Comparison of ENCODE assay signal across 19 cellular contexts in genomic region chr6:134787261-134787871, GRCh38.
A peak's percentile ranks its signal among the peaks of the same experiment; 100 is the strongest.
DNase-seq lines count a peak whose midpoint lies in the region; ATAC-seq and TF ChIP-seq lines count a peak whose summit lies in the region.
"Had no signal": no experiment of that assay in that cellular context is flagged by ENCODE, and none has a peak within 500 bp of the region (broad histone marks: within the 10 kb centered on the region; RNA-seq: fewer than 3 reads in every experiment).

No MANE protein-coding gene starts in this region.

- no peak overlapping the region for H3K14ac ChIP-seq in trophoblast cell (ENCODE audit: low read length)

- no CpG with 5 or more reads among the region's 6 CpGs for WGBS in trophoblast cell (ENCODE audit: extremely low coverage, insufficient coverage, insufficient read length)

- no peak overlapping the region for H2AFZ ChIP-seq in trophoblast cell (ENCODE audit: insufficient read depth, low read length, poor library complexity)

- no peak overlapping the region for H3K23ac ChIP-seq in trophoblast cell (ENCODE audit: low read length)

- no peak overlapping the region for H2BK12ac ChIP-seq in trophoblast cell (ENCODE audit: low read length)

- no peak overlapping the region for H2AK5ac ChIP-seq in trophoblast cell (ENCODE audit: low read length)

- H2BK5ac ChIP-seq in trophoblast cell (ENCODE audit: low read depth, low read length, poor library complexity), result no peak overlapping the region

- TF ChIP-seq CTCF in fibroblast of pulmonary artery (IDR thresholded peaks at IDR 0.05; ENCODE audit: low read length, missing control alignments), result no peak

- H3K4me2 ChIP-seq in trophoblast cell (ENCODE audit: low read length), result no peak overlapping the region

- DNase-seq in DMS53 (lab: John Stamatoyannopoulos, UW) (peak; percentile 15), DMS53 treated with DMSO at 0.1 percent for 48 hours (lab: John Stamatoyannopoulos, UW; ENCODE audit: unreplicated experiment) (no peak), fibroblast of pulmonary artery (ENCODE audit: low read depth) (peak; percentile 58), NCI-H524 treated with DMSO at 0.1 percent for 48 hours (lab: John Stamatoyannopoulos, UW) (no peak), trophoblast cell (no peak), H7 (no peak)
- DNase-seq: activated naive CD4-positive, alpha-beta T cell treated with anti-CD3 and anti-CD28 coated beads, Interleukin-2, amount 50 U/mL, for 16 hours; colonic mucosa; DMS79; H9; head of caudate nucleus; NCI-H1436; NCI-H69; SHP77; testis had no signal

- H3K4me1 ChIP-seq in trophoblast cell (ENCODE audit: control insufficient read depth in 1 of 2, insufficient read depth in 2 of 2, low read length in 2 of 2), result no peaks in the 10 kb centered on the region
- H3K4me1 ChIP-seq: colonic mucosa, testis had no signal

- H3K79me2 ChIP-seq in trophoblast cell (ENCODE audit: control insufficient read depth, insufficient read depth, low read length, poor library complexity), result no peaks in the 10 kb centered on the region

- no peak overlapping the region for H4K12ac ChIP-seq in trophoblast cell (ENCODE audit: low read depth, low read length)

- H3K36me3 ChIP-seq in trophoblast cell (ENCODE audit: control insufficient read depth in 1 of 2, insufficient read depth in 2 of 2, low read length in 2 of 2) (no peaks in the 10 kb centered on the region), H7 (replicated peaks; ENCODE audit: control insufficient read depth, insufficient read depth, low read length) (no peaks in the 10 kb centered on the region)
- H3K36me3 ChIP-seq: colonic mucosa had no signal

- ATAC-seq in SK-N-SH treated with all-trans-retinoic acid at 6 μM for 48 hours, result peak; percentile 91
- ATAC-seq in GM18873 (IDR thresholded peaks at IDR 0.05; ENCODE audit: low FRiP score, unreplicated experiment), result no peak
- ATAC-seq: left lobe of liver had no signal

- no peak overlapping the region for H2BK120ac ChIP-seq in trophoblast cell (ENCODE audit: insufficient read depth, low read length, poor library complexity)

- no peak overlapping the region for H3K4ac ChIP-seq in trophoblast cell (ENCODE audit: low read depth, low read length)

- no peaks in the 10 kb centered on the region for H3K9me3 ChIP-seq in trophoblast cell (ENCODE audit: insufficient read depth, low read depth, low read length)
- H3K9me3 ChIP-seq: colonic mucosa, testis had no signal

- H3K9ac ChIP-seq in trophoblast cell (ENCODE audit: low read length), result no peak overlapping the region

- no peaks in the 10 kb centered on the region for H3K79me1 ChIP-seq in trophoblast cell (ENCODE audit: low read length)

- no peaks in the 10 kb centered on the region for H3K27me3 ChIP-seq in trophoblast cell (ENCODE audit: insufficient read depth, low read length)
- H3K27me3 ChIP-seq in H7 (ENCODE audit: control insufficient read depth, insufficient read depth, low read length), result no peaks in the 10 kb centered on the region
- H3K27me3 ChIP-seq: colonic mucosa, testis had no signal

- H4K91ac ChIP-seq in trophoblast cell (ENCODE audit: low read depth, low read length), result no peak overlapping the region

- H3K4me3 ChIP-seq in fibroblast of pulmonary artery (replicated peaks; ENCODE audit: low read depth, low read length), result no peak overlapping the region
- H3K4me3 ChIP-seq in trophoblast cell (ENCODE audit: low read depth, low read length), result no peak overlapping the region
- no peak overlapping the region for H3K4me3 ChIP-seq in H7 (ENCODE audit: insufficient read depth, low read depth, low read length)
- H3K4me3 ChIP-seq: colonic mucosa, testis had no signal

- no peak overlapping the region for H3K27ac ChIP-seq in trophoblast cell (ENCODE audit: low read depth, low read length)
- H3K27ac ChIP-seq: 22Rv1, colonic mucosa, testis had no signal

- no peak overlapping the region for H4K8ac ChIP-seq in trophoblast cell (ENCODE audit: low read depth, low read length)

- H3K18ac ChIP-seq in trophoblast cell (ENCODE audit: low read length), result no peak overlapping the region

TF ChIP-seq in SK-N-SH treated with all-trans-retinoic acid at 6 μM for 48 hours, 23 proteins besides CTCF, POLR2A, EP300 and RAD21:
- TF ChIP-seq ZC3H10 (CRISPR knock-in tag; IDR thresholded peaks at IDR 0.05) (peak; percentile 81), ISL1 (CRISPR knock-in tag; IDR thresholded peaks at IDR 0.05) (peak; percentile 57), OSR1 (CRISPR knock-in tag; IDR thresholded peaks at IDR 0.05) (no peak), SNAI2 (CRISPR knock-in tag; IDR thresholded peaks at IDR 0.05) (no peak)

Comparison
In these comparisons a context has a peak if more than half of its experiments do, and no peak if none do; other contexts are left out.
1. DNase-seq: peak in DMS53 (single experiment) and fibroblast of pulmonary artery (single experiment); none in DMS53 treated with DMSO at 0.1 percent for 48 hours (single experiment), NCI-H524 treated with DMSO at 0.1 percent for 48 hours (single experiment), trophoblast cell (0 of 2) and H7 (single experiment).